In genomic region chr15:77070500-77071337, GRCh38 we compare ENCODE assay signal across 8 cellular contexts. TPM values are rescaled to one million over a fixed set of nuclear protein-coding genes. Genes with fewer than 3 reads are reported as not detected.
DNase-seq lines count a peak whose midpoint lies in the region; ATAC-seq and TF ChIP-seq lines count a peak whose summit lies in the region.

Gene TSPAN3 (minus strand): TSS chr15:77071109. CDS start chr15:77070954, 155 bp downstream.

- H3K27me3 Mint-ChIP-seq in Caco-2 (ENCODE audit: insufficient read depth, unreplicated experiment) (no peaks in the 10 kb centered on the region), memory B cell (no peaks in the 10 kb centered on the region)
- peaks cover 0 to 15% of the 10 kb centered on the region in 2 donors for H3K27me3 Mint-ChIP-seq in effector memory CD8-positive, alpha-beta T cell

- H3K27ac Mint-ChIP-seq in Caco-2 (ENCODE audit: unreplicated experiment) (peak within 1 kb of the TSS; percentile 45), memory B cell (peak within 1 kb of the TSS; percentile 86)
- peak within 1 kb of the TSS; percentile 72 to 85 for H3K27ac Mint-ChIP-seq in effector memory CD8-positive, alpha-beta T cell

- POLR2A ChIA-PET in Caco-2 (lab: Charles Lee): interaction anchor here (0.5 to 1.0 kb wide), 4 partner anchors 31 to 728 kb away, joined by 3 to 4 read pairs (median 3); no protein-coding TSS in a partner anchor

- peaks cover 17% of the 10 kb centered on the region for H3K36me3 Mint-ChIP-seq in Caco-2 (ENCODE audit: insufficient read depth, unreplicated experiment)
- H3K36me3 Mint-ChIP-seq in effector memory CD8-positive, alpha-beta T cell (ENCODE audit: insufficient read depth): peaks cover 9% of the 10 kb centered on the region
- H3K36me3 Mint-ChIP-seq in memory B cell: peaks cover 9% of the 10 kb centered on the region

- DNase-seq in Caco-2: peak; percentile 91 to 95
- peak in 74 of 76 experiments; percentile 23 to 90 (median 80) for DNase-seq in HUDEP-2 (lab: John Stamatoyannopoulos, UW; ENCODE audit: unreplicated experiment in 76 of 76)
- peak; percentile 81 for DNase-seq in NOMO-1 treated with dmso at 0.1 percent for 144 hours (lab: John Stamatoyannopoulos, UW; ENCODE audit: unreplicated experiment)
- DNase-seq in activated CD8-positive, alpha-beta memory T cell treated with anti-CD3 and anti-CD28 coated beads for 48 hours (ENCODE audit: low read depth in 2 of 3, low spot score in 2 of 3): peak; percentile 69 to 84 (median 72)
- peak; percentile 90 to 91 (median 91) for DNase-seq in effector memory CD8-positive, alpha-beta T cell
- peak; percentile 92 to 93 for DNase-seq in memory B cell (ENCODE audit: low spot score in 2 of 2)
- peak; percentile 87 for DNase-seq in stimulated activated CD8-positive, alpha-beta memory T cell treated with anti-CD3 and anti-CD28 coated beads, Interleukin-12 subunit alpha, Interleukin-12 subunit beta, amount 100 ng/mL, for 1 hour (ENCODE audit: low read depth)

- H3K4me3 Mint-ChIP-seq in Caco-2 (ENCODE audit: unreplicated experiment): peak within 1 kb of the TSS; percentile 82
- peak within 1 kb of the TSS; percentile 77 to 82 for H3K4me3 Mint-ChIP-seq in effector memory CD8-positive, alpha-beta T cell
- peak within 1 kb of the TSS; percentile 90 for H3K4me3 Mint-ChIP-seq in memory B cell

- CTCF ChIA-PET in Caco-2 (lab: Charles Lee): interaction anchor here (0.8 kb wide), 1 partner anchor 13 kb away, joined by 4 read pairs; no protein-coding TSS in a partner anchor

- no peaks in the 10 kb centered on the region for H3K27me3 ChIP-seq in Caco-2 (replicated peaks; ENCODE audit: control insufficient read depth, insufficient read depth, low read length)

- H3K9me3 ChIP-seq in Caco-2: no peaks in the 10 kb centered on the region

- H3K4me1 Mint-ChIP-seq in Caco-2 (ENCODE audit: low read depth, unreplicated experiment) (peaks cover 41% of the 10 kb centered on the region), memory B cell (peaks cover 36% of the 10 kb centered on the region)
- H3K4me1 Mint-ChIP-seq in effector memory CD8-positive, alpha-beta T cell (ENCODE audit: low read depth in 2 of 2): peaks cover 12 to 15% of the 10 kb centered on the region in 2 donors

- intact Hi-C loops in Caco-2 (cut with micrococcal nuclease; ENCODE audit: unreplicated experiment): no loop called here

- no peaks in the 10 kb centered on the region for H3K9me3 Mint-ChIP-seq in Caco-2 (ENCODE audit: unreplicated experiment)
- H3K9me3 Mint-ChIP-seq in effector memory CD8-positive, alpha-beta T cell: no peaks in the 10 kb centered on the region
- no peaks in the 10 kb centered on the region for H3K9me3 Mint-ChIP-seq in memory B cell

- no peak for TF ChIP-seq CTCF in Caco-2 (IDR thresholded peaks at IDR 0.05; ENCODE audit: insufficient read depth in 1 of 2, low read depth in 1 of 2, low read length in 1 of 2, severe bottlenecking in 1 of 2, unreplicated experiment in 1 of 2)

- ATAC-seq in GM21390 (IDR thresholded peaks at IDR 0.05; ENCODE audit: unreplicated experiment) (peak; percentile 86), memory B cell (ENCODE audit: low read depth) (peak; percentile 92)
- peak; percentile 98 for ATAC-seq in effector memory CD8-positive, alpha-beta T cell (replicated peaks)

- H3K4me1 ChIP-seq in Caco-2: peaks cover 36% of the 10 kb centered on the region

- peak within 1 kb of the TSS; percentile 64 for H3K4me3 ChIP-seq in Caco-2 (ENCODE audit: low read depth, low read length)

- no peaks in the 10 kb centered on the region; the same call in 1 of the 2 replicates for H3K36me3 ChIP-seq in Caco-2 (ENCODE audit: control insufficient read depth, insufficient read depth, low read length)

- no TSS peak for BruUV-seq in Caco-2 (replicated peaks; lab: Mats Ljungman, UMichigan)

RNA-seq across cellular contexts. Expression of gene TSPAN3, which starts in this region (rescaled TPM):
- total RNA-seq in Caco-2 (2022): 224 and 237 TPM in 2 replicates

Comparison
In these comparisons a context has a peak if more than half of its experiments do, and no peak if none do; other contexts are left out.
1. Peak in every context shown above with its lines: DNase-seq, ATAC-seq and H3K4me3 ChIP-seq.